In genomic region chr2:212953170-212953920, GRCh38 we compare ENCODE assay signal across 10 cellular contexts.
DNase-seq lines count a peak whose midpoint lies in the region; ATAC-seq and TF ChIP-seq lines count a peak whose summit lies in the region.
"Had no signal": no experiment of that assay in that cellular context is flagged by ENCODE, and none has a peak within 500 bp of the region (broad histone marks: within the 10 kb centered on the region; RNA-seq: fewer than 3 reads in every experiment).

No MANE protein-coding gene starts in this region.

- no peak overlapping the region for H3K4me3 Mint-ChIP-seq in nephron progenitor cell
- H3K4me3 Mint-ChIP-seq in endodermal cell, result no peak overlapping the region

- H3K27me3 ChIP-seq in endodermal cell (ENCODE audit: control insufficient read depth, insufficient read depth, low read length, poor library complexity, severe bottlenecking), result no peaks in the 10 kb centered on the region

- no peaks in the 10 kb centered on the region for H3K9me3 Mint-ChIP-seq in nephron progenitor cell
- H3K9me3 Mint-ChIP-seq in endodermal cell, result no peaks in the 10 kb centered on the region

- no peaks in the 10 kb centered on the region for H3K27me3 Mint-ChIP-seq in nephron progenitor cell (ENCODE audit: low read depth, poor library complexity)
- H3K27me3 Mint-ChIP-seq in endodermal cell (ENCODE audit: insufficient read depth), result no peaks in the 10 kb centered on the region

- peak in 2 of 3 experiments; percentile 4 to 34 for DNase-seq in NCI-H1417 (lab: John Stamatoyannopoulos, UW)
- no peak for DNase-seq in NCI-H1417 treated with DMSO at 0.1 percent for 48 hours (lab: John Stamatoyannopoulos, UW)
- DNase-seq in nephron progenitor cell, result no peak
- no peak for DNase-seq in head of caudate nucleus
- DNase-seq in substantia nigra (lab: John Stamatoyannopoulos, UW), result no peak
- no peak for DNase-seq in endodermal cell
- DNase-seq: GF-D8 had no signal

- 59 to 69% methylated on average over 3 of the region's 3 CpGs for WGBS in endodermal cell (ENCODE audit: insufficient coverage in 1 of 2, insufficient read length in 1 of 2), 2 experiments

- ATAC-seq in GM21529 (IDR thresholded peaks at IDR 0.05; ENCODE audit: unreplicated experiment) (peak; percentile 88), HG03139 (IDR thresholded peaks at IDR 0.05; ENCODE audit: unreplicated experiment) (peak; percentile 86)

- peaks cover 9% of the 10 kb centered on the region for H3K4me1 ChIP-seq in endodermal cell (ENCODE audit: control insufficient read depth, insufficient read depth, low read length)

- no peaks in the 10 kb centered on the region for H3K36me3 ChIP-seq in endodermal cell (ENCODE audit: control insufficient read depth, insufficient read depth, low read length)

- no peaks in the 10 kb centered on the region for H3K9me3 ChIP-seq in endodermal cell (ENCODE audit: control insufficient read depth, low read length)

- intact Hi-C loops in head of caudate nucleus (cut with DNase I), result no loop called here

- H3K4me1 Mint-ChIP-seq in nephron progenitor cell (peaks cover 16% of the 10 kb centered on the region), endodermal cell (peaks cover 24% of the 10 kb centered on the region)

- H3K36me3 Mint-ChIP-seq in nephron progenitor cell (ENCODE audit: low read depth), result no peaks in the 10 kb centered on the region
- no peaks in the 10 kb centered on the region for H3K36me3 Mint-ChIP-seq in endodermal cell (ENCODE audit: low read depth)

- no peak overlapping the region for H3K4me3 ChIP-seq in endodermal cell (ENCODE audit: low read length)

- H3K27ac Mint-ChIP-seq in nephron progenitor cell (peak overlapping the region; percentile 56), endodermal cell (no peak overlapping the region)

- H3K27ac ChIP-seq in substantia nigra (ENCODE audit: low read depth, low read length, poor library complexity, severe bottlenecking) (no peak overlapping the region), endodermal cell (ENCODE audit: low read depth, low read length) (no peak overlapping the region)
- H3K27ac ChIP-seq: 22Rv1 had no signal

- no peak overlapping the region for H3K9ac ChIP-seq in endodermal cell (ENCODE audit: extremely low read depth, low read length, poor library complexity, severe bottlenecking)

- no peak for TF ChIP-seq CTCF in nephron progenitor cell (IDR thresholded peaks at IDR 0.05)
- no peak for TF ChIP-seq CTCF in endodermal cell (conservative IDR thresholded peaks at IDR 0.05)

Comparison
In these comparisons a context has a peak if more than half of its experiments do, and no peak if none do; other contexts are left out.
1. DNase-seq: peak in NCI-H1417 (2 of 3); none in NCI-H1417 treated with DMSO at 0.1 percent for 48 hours (single experiment), nephron progenitor cell (single experiment), head of caudate nucleus (0 of 42), substantia nigra (0 of 49) and endodermal cell (single experiment).